ENCODE assay signal across 9 cellular contexts in genomic region chr16:21953541-21953902, GRCh38. TPM values are rescaled to one million over a fixed set of nuclear protein-coding genes. Genes with fewer than 3 reads are reported as not detected.
DNase-seq lines count a peak whose midpoint lies in the region; ATAC-seq, FAIRE-seq and TF ChIP-seq lines count a peak whose summit lies in the region.
"Had no signal": no experiment of that assay in that cellular context is flagged by ENCODE, and none has a peak within 500 bp of the region (broad histone marks: within the 10 kb centered on the region; RNA-seq: fewer than 3 reads in every experiment).

No MANE protein-coding gene starts in this region.

- H3K9me3 ChIP-seq in GM12878 (replicated peaks; ENCODE audit: control insufficient read depth, insufficient read depth, low read length) (no peaks in the 10 kb centered on the region), right lobe of liver (no peaks in the 10 kb centered on the region), upper lobe of left lung (no peaks in the 10 kb centered on the region)

- peak; percentile 22 for ATAC-seq in GM19023 (IDR thresholded peaks at IDR 0.05; ENCODE audit: unreplicated experiment)
- ATAC-seq in HG03432 (IDR thresholded peaks at IDR 0.05; ENCODE audit: unreplicated experiment): peak; percentile 26
- ATAC-seq in GM12878: peak; percentile 35
- peak; percentile 28 to 42 (median 35) for ATAC-seq in right lobe of liver
- ATAC-seq in upper lobe of left lung (ENCODE audit: low FRiP score in 2 of 2): peak; percentile 27 to 54

- TF ChIP-seq POLR2A in GM12878 (IDR thresholded peaks at IDR 0.05; ENCODE audit: low read depth, low read length) (no peak), right lobe of liver (IDR thresholded peaks at IDR 0.05) (no peak), upper lobe of left lung (IDR thresholded peaks at IDR 0.05) (no peak)

- peak overlapping the region; percentile 99 for H2AFZ ChIP-seq in GM12878 (ENCODE audit: control insufficient read depth, low read depth, low read length)

- no peaks in the 10 kb centered on the region for H4K20me1 ChIP-seq in GM12878 (ENCODE audit: control insufficient read depth, insufficient read depth)

- H3K27me3 ChIP-seq in GM12878 (replicated peaks in 1 of 2; ENCODE audit: control insufficient read depth in 2 of 2, insufficient read depth in 2 of 2, low read length in 1 of 2) (no peaks in the 10 kb centered on the region), right lobe of liver (no peaks in the 10 kb centered on the region), upper lobe of left lung (no peaks in the 10 kb centered on the region)

- POLR2A ChIA-PET in GM12878 (lab: Charles Lee): interaction anchor here (0.6 to 3.0 kb wide), 3 partner anchors 10 to 309 kb away, joined by 3 to 14 read pairs (median 6); no protein-coding TSS in a partner anchor

- H3K36me3 ChIP-seq in GM12878 (ENCODE audit: control insufficient read depth in 2 of 2, insufficient read depth in 2 of 2, low read length in 1 of 2): peaks cover 2 to 15% of the 10 kb centered on the region in 2 experiments
- H3K36me3 ChIP-seq in right lobe of liver: peaks cover 0 to 25% (median 4%) of the 10 kb centered on the region in 4 donors
- H3K36me3 ChIP-seq in upper lobe of left lung: peaks cover 11 to 28% (median 16%) of the 10 kb centered on the region in 4 donors

- H3K4me2 ChIP-seq in GM12878 (ENCODE audit: control insufficient read depth, insufficient read depth): peak overlapping the region; percentile 97

- in situ Hi-C loops in GM12878 (cut with MboI): no loop called here

- no peak for FAIRE-seq in GM12878 (lab: Jason Lieb, UNC)

- RAD21 ChIA-PET in GM12878 (lab: Charles Lee; ENCODE audit: unreplicated experiment): interaction anchor here (0.9 to 2.6 kb wide), 6 partner anchors 12 to 239 kb away, joined by 3 to 13 read pairs (median 3); no protein-coding TSS in a partner anchor

- H3K4me1 ChIP-seq in GM12878 (ENCODE audit: control insufficient read depth, insufficient read depth, low read length) (peaks cover 28% of the 10 kb centered on the region), right lobe of liver (peaks cover 0 to 29% (median 14%) of the 10 kb centered on the region in 4 donors), upper lobe of left lung (peaks cover 27 to 42% (median 35%) of the 10 kb centered on the region in 4 donors)

- peak overlapping the region; percentile 97 for H3K9ac ChIP-seq in GM12878 (ENCODE audit: control insufficient read depth, insufficient read depth, low read length)

- H3K4me3 ChIP-seq in GM12878: peak overlapping the region; percentile 96
- peak overlapping the region; percentile 83 to 97 (median 89) for H3K4me3 ChIP-seq in right lobe of liver
- peak overlapping the region; percentile 74 to 95 (median 80) for H3K4me3 ChIP-seq in upper lobe of left lung

- H3K27ac ChIP-seq in GM12878 (ENCODE audit: control insufficient read depth, insufficient read depth) (peak overlapping the region; percentile 99), right lobe of liver (peak overlapping the region; percentile 90 to 99 (median 99)), upper lobe of left lung (peak overlapping the region; percentile 91 to 96 (median 94))

- TF ChIP-seq EP300 in GM12878 (IDR thresholded peaks at IDR 0.05; ENCODE audit: borderline replicate concordance in 1 of 2, control insufficient read depth in 1 of 2, low read depth in 2 of 2, low read length in 2 of 2) (no peak), upper lobe of left lung (IDR thresholded peaks at IDR 0.05) (no peak)

- TF ChIP-seq CTCF in GM12878 (IDR thresholded peaks at IDR 0.05 in 2 of 3, conservative IDR thresholded peaks at IDR 0.05 in 1 of 3; ENCODE audit: control insufficient read depth in 2 of 3, extremely low read depth in 1 of 3, insufficient read depth in 1 of 3, low read depth in 3 of 3, low read length in 3 of 3) (no peak), right lobe of liver (IDR thresholded peaks at IDR 0.05) (no peak), upper lobe of left lung (IDR thresholded peaks at IDR 0.05) (no peak)

- TSS peak; percentile 84 for BruUV-seq in GM12878 (replicated peaks; lab: Mats Ljungman, UMichigan)

- CTCF ChIA-PET in GM12878 (lab: Yijun Ruan, JAX): interaction anchor here (0.6 to 2.9 kb wide), 9 partner anchors 10 to 296 kb away, joined by 3 to 12 read pairs (median 5); no protein-coding TSS in a partner anchor

- WGBS in GM12878 (ENCODE audit: insufficient coverage, insufficient replicate concordance, low lambda C conversion rate, missing lambda C conversion rate): under 1% methylated on average over 15 of the region's 15 CpGs
- 0% methylated on average over 9 of the region's 15 CpGs for WGBS in right lobe of liver (ENCODE audit: insufficient coverage, low coverage, low lambda C conversion rate, missing lambda C conversion rate)
- WGBS in upper lobe of left lung, 2 donors: 0 to 1% methylated on average over 2 to 15 of the region's 15 CpGs

- intact Hi-C loops in GM12878 (cut with micrococcal nuclease; ENCODE audit: unreplicated experiment) (no loop called here), right lobe of liver (cut with DNase I) (no loop called here)

- DNase-seq in GM12878 (ENCODE audit: low read depth, low spot score) (no peak), right lobe of liver (no peak), upper lobe of left lung (peak in 1 of 2 donors; percentile 61), Ammon's horn (ENCODE audit: low spot score) (no peak), OCI-M2 (lab: John Stamatoyannopoulos, UW; ENCODE audit: unreplicated experiment) (no peak), DMS53 (lab: John Stamatoyannopoulos, UW) (no peak)

- H3K79me2 ChIP-seq in GM12878 (ENCODE audit: control insufficient read depth, insufficient read depth, low read length): peaks cover 68% of the 10 kb centered on the region

- SMC1A ChIA-PET in GM12878 (lab: Charles Lee; ENCODE audit: uncharacterized antibody, unreplicated experiment): interaction anchor here (0.6 to 4.3 kb wide), 12 partner anchors 9 to 236 kb away, joined by 3 to 26 read pairs (median 4); no protein-coding TSS in a partner anchor

- no peak for TF ChIP-seq RAD21 in GM12878 (IDR thresholded peaks at IDR 0.05; ENCODE audit: insufficient read depth, low read depth, low read length)

TF ChIP-seq in GM12878, 131 proteins besides CTCF, POLR2A, EP300 and RAD21 (continues in another document):
- no peak for TF ChIP-seq EZH2 (IDR thresholded peaks at IDR 0.05; ENCODE audit: borderline replicate concordance, control insufficient read depth, low read depth, low read length)

RNA-seq across cellular contexts. Expression of gene UQCRC2, which starts 0.4 kb away (rescaled TPM):
- total RNA-seq in GM12878 (2013; cell fraction: nucleolus; rRNA removed): 460 and 484 TPM in 2 replicates
- total RNA-seq in GM12878 (2014; rRNA removed) (357 and 361 TPM in 2 replicates), GM12878 (2014; rRNA removed; fragmentation: Illumina TruSeq; extraction: Trizol) (422 and 424 TPM in 2 replicates), GM12878 (2021) (307 and 335 TPM in 2 replicates), right lobe of liver (100 to 1,000 TPM; 128 to 214 (median 169) TPM), upper lobe of left lung (100 to 1,000 TPM; 119 to 252 (median 155) TPM)
- 181 TPM for polyA plus RNA-seq in GM12878 (2011; ENCODE audit: low read depth)
- polyA plus RNA-seq in GM12878 (2011; rRNA removed) (563 and 679 TPM in 2 replicates), GM12878 (2014; fragmentation: Illumina TruSeq; extraction: Trizol) (324 and 389 TPM in 2 replicates), GM12878 (2014; fragmentation: Nextera tagmentation; extraction: Ambion mirVana) (100 to 1,000 TPM; 256 to 277 TPM), GM12878 (2014; rRNA removed) (239 and 273 TPM in 2 replicates), GM12878 (2016; fragmentation: Nextera tagmentation; extraction: Ambion mirVana) (100 to 1,000 TPM; 330 to 340 TPM)
- polyA plus RNA-seq in GM12878 (2011; cell fraction: cytosol; rRNA removed): 391 and 397 TPM in 2 replicates
- polyA plus RNA-seq in GM12878 (2011; cell fraction: nucleus; rRNA removed): 391 and 477 TPM in 2 replicates
- 254 and 308 TPM in 2 replicates for polyA plus RNA-seq in GM12878 (2012)
- 619 and 752 TPM in 2 replicates for polyA minus RNA-seq in GM12878 (2011; rRNA and poly(A)+ RNA removed)
- polyA minus RNA-seq in GM12878 (2011; cell fraction: cytosol; rRNA and poly(A)+ RNA removed): 157 and 190 TPM in 2 replicates
- polyA minus RNA-seq in GM12878 (2011; cell fraction: nucleus; rRNA and poly(A)+ RNA removed): 148 and 220 TPM in 2 replicates

RNA-seq across cellular contexts. Expression of gene PDZD9, which starts 47.4 kb away (rescaled TPM):
- total RNA-seq in GM12878 (2013; cell fraction: nucleolus; rRNA removed): not detected in 2 replicates
- not detected in 2 replicates for total RNA-seq in GM12878 (2014; rRNA removed)
- total RNA-seq in GM12878 (2014; rRNA removed; fragmentation: Illumina TruSeq; extraction: Trizol): not detected in 2 replicates
- not detected in 2 replicates for total RNA-seq in GM12878 (2021)
- not detected for polyA plus RNA-seq in GM12878 (2011; ENCODE audit: low read depth)
- not detected in 2 replicates for polyA plus RNA-seq in GM12878 (2011; rRNA removed)
- polyA plus RNA-seq in GM12878 (2011; cell fraction: cytosol; rRNA removed): not detected in 2 replicates
- polyA plus RNA-seq in GM12878 (2011; cell fraction: nucleus; rRNA removed): not detected in 2 replicates
- not detected in 2 replicates for polyA plus RNA-seq in GM12878 (2012)
- not detected in 2 replicates for polyA plus RNA-seq in GM12878 (2014; fragmentation: Illumina TruSeq; extraction: Trizol)
- polyA plus RNA-seq in GM12878 (2014; fragmentation: Nextera tagmentation; extraction: Ambion mirVana): under 1 TPM; 0.07 to 0.13 TPM
- polyA plus RNA-seq in GM12878 (2014; rRNA removed): not detected in 2 replicates
- under 1 TPM in 1 of 2 experiments, not detected in 1; 0.15 TPM for polyA plus RNA-seq in GM12878 (2016; fragmentation: Nextera tagmentation; extraction: Ambion mirVana)
- not detected in 2 replicates for polyA minus RNA-seq in GM12878 (2011; rRNA and poly(A)+ RNA removed)
- not detected in 2 replicates for polyA minus RNA-seq in GM12878 (2011; cell fraction: cytosol; rRNA and poly(A)+ RNA removed)
- not detected in 2 replicates for polyA minus RNA-seq in GM12878 (2011; cell fraction: nucleus; rRNA and poly(A)+ RNA removed)
- not detected for total RNA-seq in right lobe of liver
- total RNA-seq in upper lobe of left lung: not detected
- total RNA-seq: activated CD8-positive, alpha-beta memory T cell treated with anti-CD3 and anti-CD28 coated beads for 36 hours had no signal

RNA-seq across cellular contexts. Expression of gene MOSMO, which starts 54.4 kb away (rescaled TPM):
- total RNA-seq in GM12878 (2013; cell fraction: nucleolus; rRNA removed): 70.8 and 76.9 TPM in 2 replicates
- total RNA-seq in GM12878 (2014; rRNA removed) (16.6 and 19.5 TPM in 2 replicates), GM12878 (2014; rRNA removed; fragmentation: Illumina TruSeq; extraction: Trizol) (15.4 and 18.9 TPM in 2 replicates), GM12878 (2021) (10.0 and 10.9 TPM in 2 replicates), right lobe of liver (10 to 100 TPM in 2 of 6 experiments, 1 to 10 TPM in 4; 6.7 to 13.4 (median 7.5) TPM), upper lobe of left lung (10 to 100 TPM; 10.8 to 24.6 (median 15.9) TPM)
- polyA plus RNA-seq in GM12878 (2011; ENCODE audit: low read depth): 6.6 TPM
- polyA plus RNA-seq in GM12878 (2011; rRNA removed) (26.7 and 32.7 TPM in 2 replicates), GM12878 (2014; fragmentation: Illumina TruSeq; extraction: Trizol) (20.8 and 22.8 TPM in 2 replicates), GM12878 (2014; fragmentation: Nextera tagmentation; extraction: Ambion mirVana) (1 to 10 TPM; 2.2 to 7.3 TPM), GM12878 (2014; rRNA removed) (13.4 and 13.5 TPM in 2 replicates), GM12878 (2016; fragmentation: Nextera tagmentation; extraction: Ambion mirVana) (1 to 10 TPM; 1.7 to 2.5 TPM)
- 12.3 and 13.2 TPM in 2 replicates for polyA plus RNA-seq in GM12878 (2011; cell fraction: cytosol; rRNA removed)
- 33.0 and 34.8 TPM in 2 replicates for polyA plus RNA-seq in GM12878 (2011; cell fraction: nucleus; rRNA removed)
- 5.6 and 6.0 TPM in 2 replicates for polyA plus RNA-seq in GM12878 (2012)
- 14.6 and 16.9 TPM in 2 replicates for polyA minus RNA-seq in GM12878 (2011; rRNA and poly(A)+ RNA removed)
- 5.1 and 5.3 TPM in 2 replicates for polyA minus RNA-seq in GM12878 (2011; cell fraction: cytosol; rRNA and poly(A)+ RNA removed)
- polyA minus RNA-seq in GM12878 (2011; cell fraction: nucleus; rRNA and poly(A)+ RNA removed): 16.9 and 21.7 TPM in 2 replicates
